ENCODE assay signal across 1 cellular context in the genomic region with DNA sequence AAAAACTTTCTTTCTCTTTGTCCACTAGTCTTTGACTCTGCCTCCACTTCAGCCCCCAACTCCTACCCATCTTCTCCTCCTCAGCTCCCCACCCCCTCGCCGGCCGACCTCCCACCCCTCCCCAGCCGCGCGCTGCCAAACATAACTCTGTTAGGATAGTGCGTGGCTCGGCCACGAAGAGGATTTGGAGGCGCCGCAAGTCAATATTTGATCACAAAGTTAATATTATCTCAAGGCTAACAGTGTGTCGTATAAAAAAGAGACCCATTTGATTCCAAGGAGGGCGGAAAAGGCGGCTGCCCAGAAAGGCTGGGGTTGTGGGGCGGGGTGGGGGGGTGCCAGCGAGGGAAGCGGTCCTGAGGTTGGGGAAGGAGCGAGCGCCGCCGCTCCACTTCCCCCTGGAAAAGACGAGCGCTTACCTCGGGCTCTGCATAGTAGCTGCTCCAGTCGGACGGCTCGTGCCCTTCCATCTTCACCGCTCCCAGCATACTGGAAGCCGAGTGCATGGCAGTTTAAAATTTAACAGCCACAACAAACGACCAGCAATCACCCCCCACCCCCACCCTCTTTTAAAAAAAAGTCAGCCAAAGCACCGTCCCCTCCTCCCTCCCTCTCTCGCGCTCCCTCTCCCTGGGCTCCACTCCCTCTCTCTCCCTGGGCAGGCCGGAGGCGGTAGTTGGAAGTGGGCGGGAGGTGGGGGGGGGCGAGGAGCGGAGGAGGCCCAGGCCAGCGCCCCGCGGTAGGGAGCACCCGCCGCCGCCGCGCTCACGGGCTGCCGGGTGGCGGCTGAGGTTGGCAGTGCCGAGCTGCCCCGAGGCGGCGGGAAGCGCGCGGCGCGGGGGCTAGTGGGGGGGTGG.
TF ChIP-seq lines count a peak whose summit lies in the region.

Gene FOXA2 (minus strand): TSS at position 800 of the 857 bp plus-strand sequence. CDS start 294 bp downstream, at position 506.

TF ChIP-seq in liver, 16 proteins besides CTCF, POLR2A, EP300 and RAD21 (continued from another document):
- TF ChIP-seq RXRA (IDR thresholded peaks at IDR 0.05) = peak; percentile 30 to 51
- TF ChIP-seq MAX (IDR thresholded peaks at IDR 0.05) = no peak
- TF ChIP-seq JUND (IDR thresholded peaks at IDR 0.05) = no peak
- peak; percentile 58 for TF ChIP-seq SP1 (IDR thresholded peaks at IDR 0.05)
- no peak for TF ChIP-seq FOXA1 (IDR thresholded peaks at IDR 0.05)
- TF ChIP-seq YY1 (IDR thresholded peaks at IDR 0.05) = peak; percentile 61
- peak; percentile 90 for TF ChIP-seq REST (IDR thresholded peaks at IDR 0.05)
TF ChIP-seq in liver: peak in this region for 8.
